ENCODE assay signal across 8 cellular contexts in genomic region chr18:11857177-11857887, GRCh38. TPM values are rescaled to one million over a fixed set of nuclear protein-coding genes. Genes with fewer than 3 reads are reported as not detected.
DNase-seq lines count a peak whose midpoint lies in the region; ATAC-seq and TF ChIP-seq lines count a peak whose summit lies in the region.
"Had no signal": no experiment of that assay in that cellular context is flagged by ENCODE, and none has a peak within 500 bp of the region (broad histone marks: within the 10 kb centered on the region; RNA-seq: fewer than 3 reads in every experiment).

No MANE protein-coding gene starts in this region.

- TSS peak; percentile 89 for BruUV-seq in HCT116 (replicated peaks; lab: Mats Ljungman, UMichigan)

- no peak for TF ChIP-seq RAD21 in HCT116 (IDR thresholded peaks at IDR 0.05; ENCODE audit: low read depth)

- TF ChIP-seq CTCF in HCT116 (IDR thresholded peaks at IDR 0.05 in 2 of 3, conservative IDR thresholded peaks at IDR 0.05 in 1 of 3; ENCODE audit: borderline replicate concordance in 1 of 3, insufficient read depth in 1 of 3, low read depth in 2 of 3, low read length in 2 of 3) = no peak
- TF ChIP-seq CTCF in fibroblast of villous mesenchyme (IDR thresholded peaks at IDR 0.05; ENCODE audit: insufficient read depth, low read depth, low read length) = no peak
- no peak for TF ChIP-seq CTCF in omental fat pad (IDR thresholded peaks at IDR 0.05)

- H3K4me1 ChIP-seq in HCT116 (ENCODE audit: control insufficient read depth in 1 of 2, insufficient read depth in 2 of 2, low read length in 2 of 2) = peaks cover 38 to 70% of the 10 kb centered on the region in 2 experiments

- POLR2A ChIA-PET in HCT116 (lab: Charles Lee) = no interaction called here

- H3K4me3 ChIP-seq in HCT116 (replicated peaks in 1 of 2; ENCODE audit: low read depth in 1 of 2, low read length in 2 of 2) (peak overlapping the region; percentile 15 to 37; a peak in 3 of 4 replicates), fibroblast of villous mesenchyme (ENCODE audit: low read depth, low read length) (no peak overlapping the region)

- H3K36me3 ChIP-seq in HCT116 (ENCODE audit: control insufficient read depth in 1 of 2, insufficient read depth in 2 of 2, low read length in 2 of 2) = no peaks in the 10 kb centered on the region

- H3K27ac ChIP-seq in HCT116 (ENCODE audit: low read depth, low read length) = peak overlapping the region; percentile 83

- H3K9me3 ChIP-seq in HCT116 (ENCODE audit: control insufficient read depth in 1 of 2, insufficient read depth in 1 of 2, low read depth in 1 of 2, low read length in 2 of 2) = no peaks in the 10 kb centered on the region

- DNase-seq in HCT116 (ENCODE audit: low read depth, low spot score) (peak; percentile 95), SHP77 treated with DMSO at 0.1 percent for 48 hours (lab: John Stamatoyannopoulos, UW) (peak; percentile 64), fibroblast of villous mesenchyme (ENCODE audit: low read depth) (peak; percentile 98), omental fat pad (ENCODE audit: low spot score) (peak; percentile 51), KBM-7 (no peak)
- no peak for DNase-seq in activated effector memory CD4-positive, alpha-beta T cell treated with Interleukin-2 at 50 U/mL for 16 hours
- DNase-seq: activated B cell treated with CpG ODN at 0.5 μM for 24 hours had no signal

- peaks cover 13% of the 10 kb centered on the region for H3K79me2 ChIP-seq in HCT116 (ENCODE audit: insufficient read depth, low read length)

- no peaks in the 10 kb centered on the region for H3K27me3 ChIP-seq in HCT116 (ENCODE audit: insufficient read depth, low read length)

- TF ChIP-seq POLR2A in HCT116 (IDR thresholded peaks at IDR 0.05; ENCODE audit: borderline replicate concordance, extremely low read depth, insufficient read depth, insufficient read length) = no peak

- intact Hi-C loops in HCT116 (cut with micrococcal nuclease) = no loop called here

- CTCF ChIA-PET in HCT116 (lab: Charles Lee) = no interaction called here

- H3K9me2 ChIP-seq in HCT116 (ENCODE audit: insufficient read depth) = no peaks in the 10 kb centered on the region

- no peaks in the 10 kb centered on the region for H4K20me1 ChIP-seq in HCT116 (ENCODE audit: insufficient read depth)

- in situ Hi-C loops in KBM-7 (cut with MboI; ENCODE audit: low pct_unique_long_range_greater_than_20kb, low sequenced_read_pairs) = no loop called here

- peak overlapping the region; percentile 61 for H3K9ac ChIP-seq in HCT116 (ENCODE audit: low read length)

- no peak overlapping the region for H2AFZ ChIP-seq in HCT116 (ENCODE audit: low read depth, low read length, poor library complexity, severe bottlenecking)

- H3K4me2 ChIP-seq in HCT116 (ENCODE audit: low read length) = peak overlapping the region; percentile 72

- ATAC-seq in HCT116 = peak; percentile 81
- ATAC-seq in omental fat pad (ENCODE audit: low FRiP score) = peak; percentile 88
- ATAC-seq in GM19452 (IDR thresholded peaks at IDR 0.05; ENCODE audit: unreplicated experiment) = no peak

- RAD21 ChIA-PET in HCT116 (lab: Charles Lee; ENCODE audit: low non-redundant PET in 1 of 2, low total read pairs in 2 of 2, uncharacterized antibody in 2 of 2, unreplicated experiment in 2 of 2) = no interaction called here

TF ChIP-seq in HCT116, 20 proteins besides CTCF, POLR2A, EP300 and RAD21:
- no peak for TF ChIP-seq CBX3 (IDR thresholded peaks at IDR 0.05; ENCODE audit: low read depth)
- TF ChIP-seq CEBPB (IDR thresholded peaks at IDR 0.05; ENCODE audit: low read depth) = no peak
- TF ChIP-seq YY1 (IDR thresholded peaks at IDR 0.05; ENCODE audit: extremely low read depth, insufficient replicate concordance, low read depth, low read length) = no peak
- TF ChIP-seq ATF3 (IDR thresholded peaks at IDR 0.05) = no peak
- TF ChIP-seq SIN3A (IDR thresholded peaks at IDR 0.05; ENCODE audit: low read depth) = no peak
- TF ChIP-seq EZH2 (IDR thresholded peaks at IDR 0.05) = no peak
- TF ChIP-seq MAX (IDR thresholded peaks at IDR 0.05) = no peak
- TF ChIP-seq ZFX (IDR thresholded peaks at IDR 0.05) = no peak
- no peak for TF ChIP-seq EGR1 (IDR thresholded peaks at IDR 0.05; ENCODE audit: low read depth)
- TF ChIP-seq ELF1 (IDR thresholded peaks at IDR 0.05; ENCODE audit: borderline replicate concordance, low read depth) = no peak
- TF ChIP-seq TCF7L2 (IDR thresholded peaks at IDR 0.05; ENCODE audit: borderline replicate concordance, extremely low read depth, insufficient read depth, insufficient read length) = peak; percentile 69
- peak; percentile 65 for TF ChIP-seq POLR2AphosphoS5 (IDR thresholded peaks at IDR 0.05; ENCODE audit: low read depth, low read length)
- no peak for TF ChIP-seq ZBTB33 (IDR thresholded peaks at IDR 0.05; ENCODE audit: extremely low read depth, insufficient replicate concordance, low read length)
- TF ChIP-seq SP1 (IDR thresholded peaks at IDR 0.05; ENCODE audit: low read depth) = no peak
- TF ChIP-seq ZNF274 (IDR thresholded peaks at IDR 0.05; ENCODE audit: low read depth, low read length) = no peak
- TF ChIP-seq SRF (IDR thresholded peaks at IDR 0.05; ENCODE audit: low read depth) = no peak
TF ChIP-seq in HCT116: peak in this region for 2.

RNA-seq across cellular contexts. Expression of gene CHMP1B, which starts 6.1 kb away (rescaled TPM):
- 30.3 TPM for total RNA-seq in HCT116 (2021; ENCODE audit: unreplicated experiment)
- 31.1 and 43.8 TPM in 2 replicates for polyA plus RNA-seq in HCT116 (2012)
- total RNA-seq in fibroblast of villous mesenchyme = 38.7 and 40.6 TPM in 2 replicates
- 10 to 100 TPM; 32.5 to 80.5 (median 44.5) TPM for total RNA-seq in omental fat pad

RNA-seq across cellular contexts. Expression of gene MPPE1, which starts 50.8 kb away (rescaled TPM):
- 21.4 TPM for total RNA-seq in HCT116 (2021; ENCODE audit: unreplicated experiment)
- 12.1 and 12.4 TPM in 2 replicates for polyA plus RNA-seq in HCT116 (2012)
- 21.9 and 27.2 TPM in 2 replicates for total RNA-seq in fibroblast of villous mesenchyme
- 10 to 100 TPM; 11.0 to 49.2 (median 28.8) TPM for total RNA-seq in omental fat pad

Comparison
In these comparisons a context has a peak if more than half of its experiments do, and no peak if none do; other contexts are left out.
1. DNase-seq: peak in HCT116 (single experiment), SHP77 treated with DMSO at 0.1 percent for 48 hours (single experiment), fibroblast of villous mesenchyme (single experiment) and omental fat pad (single experiment); none in activated effector memory CD4-positive, alpha-beta T cell treated with Interleukin-2 at 50 U/mL for 16 hours (single experiment) and KBM-7 (single experiment).